ENCODE assay signal across 9 cellular contexts in the genomic region with DNA sequence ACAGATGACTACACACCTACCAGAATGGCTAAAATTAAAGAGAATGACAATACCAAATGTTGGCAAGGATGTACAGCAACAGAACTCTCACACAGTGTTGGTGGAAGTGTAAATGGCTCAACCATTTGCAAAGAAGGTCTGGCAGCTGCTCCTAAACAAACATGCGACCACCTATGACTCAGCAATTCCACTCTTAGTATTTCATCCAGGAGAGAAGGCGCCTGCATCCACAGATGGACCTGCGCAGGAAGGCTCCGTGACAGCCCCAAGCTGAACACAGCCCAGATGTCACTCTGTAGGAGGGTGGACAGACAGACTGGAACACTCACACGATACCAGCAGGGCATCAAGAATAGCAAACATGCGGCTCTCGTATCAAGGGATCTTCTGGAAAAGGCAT. TPM values are rescaled to one million over a fixed set of nuclear protein-coding genes. Genes with fewer than 3 reads are reported as not detected.
DNase-seq lines count a peak whose midpoint lies in the region; ATAC-seq and TF ChIP-seq lines count a peak whose summit lies in the region.
"Had no signal": no experiment of that assay in that cellular context is flagged by ENCODE, and none has a peak within 500 bp of the region (broad histone marks: within the 10 kb centered on the region; RNA-seq: fewer than 3 reads in every experiment).

No MANE protein-coding gene starts in this region.

- DNase-seq in H9 = no peak
- DNase-seq in NCI-H345 treated with DMSO at 0.1 percent for 48 hours (lab: John Stamatoyannopoulos, UW; ENCODE audit: unreplicated experiment) = peak; percentile 54
- peak; percentile 79 for DNase-seq in choroid plexus epithelial cell (ENCODE audit: low read depth)
- DNase-seq in occipital lobe (lab: John Stamatoyannopoulos, UW) = peak; percentile 36
- no peak for DNase-seq in neural progenitor cell (ENCODE audit: low spot score)
- DNase-seq in kidney glomerular epithelial cell (lab: John Stamatoyannopoulos, UW) = no peak
- DNase-seq: activated effector memory CD4-positive, alpha-beta T cell treated with Interleukin-2 at 50 U/mL for 16 hours had no signal

- no CpG with 5 or more reads among the region's 7 CpGs for WGBS in H9 (ENCODE audit: extremely low coverage, insufficient read length, low lambda C conversion rate)

- H3K27ac Mint-ChIP-seq in H9 = peak overlapping the region; percentile 18 to 62 (median 29); a peak in 6 of 7 replicates
- no peak overlapping the region for H3K27ac Mint-ChIP-seq in neural progenitor cell

- H3K27ac ChIP-seq in H9 (ENCODE audit: insufficient read length, low read depth, low read length) (no peak overlapping the region), neural progenitor cell (no peak overlapping the region)

- peaks cover 21% of the 10 kb centered on the region for H3K79me1 ChIP-seq in H9 (ENCODE audit: insufficient read depth, low read depth, low read length, poor library complexity, severe bottlenecking)

- TF ChIP-seq CTCF in H9 (conservative IDR thresholded peaks at IDR 0.05) (no peak), choroid plexus epithelial cell (conservative IDR thresholded peaks at IDR 0.05; ENCODE audit: low read depth, low read length) (no peak), neural progenitor cell (IDR thresholded peaks at IDR 0.05) (no peak)

- H3K79me2 ChIP-seq in H9 (ENCODE audit: insufficient read depth, low read length) (peaks cover 56% of the 10 kb centered on the region), neural progenitor cell (ENCODE audit: low read depth) (peaks cover 97% of the 10 kb centered on the region)

- H3K27me3 ChIP-seq in H9 (ENCODE audit: insufficient read depth, low read length) = no peaks in the 10 kb centered on the region
- no peaks in the 10 kb centered on the region for H3K27me3 ChIP-seq in neural progenitor cell

- no peak overlapping the region for H3K23ac ChIP-seq in H9 (ENCODE audit: insufficient read length, low read depth, low read length)

- H4K8ac ChIP-seq in H9 (replicated peaks; ENCODE audit: insufficient read length, low read depth, low read length) = no peak overlapping the region

- ATAC-seq in GM19328 (IDR thresholded peaks at IDR 0.05; ENCODE audit: unreplicated experiment) (no peak), GM21619 (IDR thresholded peaks at IDR 0.05; ENCODE audit: unreplicated experiment) (no peak)

- peaks cover 8% of the 10 kb centered on the region; the same call in 1 of the 2 replicates for H3K4me1 ChIP-seq in H9 (ENCODE audit: insufficient read depth, low read length)
- H3K4me1 ChIP-seq in neural progenitor cell = peaks cover under 1% of the 10 kb centered on the region

- no peak overlapping the region for H2BK120ac ChIP-seq in H9 (ENCODE audit: low read depth, low read length, poor library complexity, severe bottlenecking)

- H3K18ac ChIP-seq in H9 (ENCODE audit: insufficient read length, low read depth, low read length) = peak overlapping the region; percentile 24

- no peaks in the 10 kb centered on the region for H4K20me1 ChIP-seq in H9 (ENCODE audit: control insufficient read depth, insufficient read depth, insufficient read length)
- H4K20me1 ChIP-seq in neural progenitor cell (ENCODE audit: low read depth) = peaks cover 94% of the 10 kb centered on the region

- H3K9ac ChIP-seq in H9 (ENCODE audit: extremely low read depth, insufficient read length, low read length) (no peak overlapping the region), neural progenitor cell (no peak overlapping the region)

- H3K9me3 Mint-ChIP-seq in H9 = no peaks in the 10 kb centered on the region
- H3K9me3 Mint-ChIP-seq in neural progenitor cell = no peaks in the 10 kb centered on the region

- H4K91ac ChIP-seq in H9 (ENCODE audit: insufficient read length, low read depth, low read length) = no peak overlapping the region

- H3K56ac ChIP-seq in H9 (ENCODE audit: insufficient read length, low read depth, low read length) = peak overlapping the region; percentile 35

- H3K4me2 ChIP-seq in H9 (ENCODE audit: insufficient read depth, insufficient read length, low read length) (peak overlapping the region; percentile 6), neural progenitor cell (no peak overlapping the region)

- H3K4me3 Mint-ChIP-seq in H9 (no peak overlapping the region), neural progenitor cell (no peak overlapping the region)

- no peaks in the 10 kb centered on the region for H3F3A ChIP-seq in neural progenitor cell (ENCODE audit: low read depth)

- peaks cover 14 to 29% (median 23%) of the 10 kb centered on the region in 3 experiments; a peak in 6 of 7 replicates for H3K36me3 Mint-ChIP-seq in H9 (ENCODE audit: insufficient read depth in 1 of 3, low read depth in 3 of 3)
- peaks cover 27% of the 10 kb centered on the region for H3K36me3 Mint-ChIP-seq in neural progenitor cell

- no peak overlapping the region for H3T11ph ChIP-seq in H9 (ENCODE audit: low read length)

- H2AFZ ChIP-seq in H9 (ENCODE audit: low read length) = no peak overlapping the region
- H2AFZ ChIP-seq in neural progenitor cell (replicated peaks) = no peak overlapping the region

- H2BK15ac ChIP-seq in H9 (ENCODE audit: low read depth, low read length) = no peak overlapping the region

- H3K27me3 Mint-ChIP-seq in H9 (ENCODE audit: low read depth) = no peaks in the 10 kb centered on the region; the same call in 1 of the 2 replicates
- peaks cover 9% of the 10 kb centered on the region for H3K27me3 Mint-ChIP-seq in neural progenitor cell (ENCODE audit: insufficient read depth, low read depth)

- no peak overlapping the region for H2AK5ac ChIP-seq in H9 (ENCODE audit: insufficient read length, low read length)

- H4K5ac ChIP-seq in H9 (ENCODE audit: insufficient read length, low read depth, low read length) = no peak overlapping the region

- no peak overlapping the region for H2BK20ac ChIP-seq in H9 (ENCODE audit: low read depth, low read length, poor library complexity, severe bottlenecking)

- no peak overlapping the region for H2BK12ac ChIP-seq in H9 (ENCODE audit: insufficient read length, low read depth, low read length)

- H3K9me3 ChIP-seq in H9 (ENCODE audit: control insufficient read depth, low read depth, low read length) (no peaks in the 10 kb centered on the region), neural progenitor cell (ENCODE audit: low read depth) (no peaks in the 10 kb centered on the region)

- no peak overlapping the region for H2BK5ac ChIP-seq in H9 (ENCODE audit: insufficient read length, low read length)

- peaks cover under 1% of the 10 kb centered on the region for H3K23me2 ChIP-seq in H9 (ENCODE audit: insufficient read length, low read depth, low read length, poor library complexity, severe bottlenecking)

- peaks cover 39 to 42% of the 10 kb centered on the region in 2 experiments for H3K4me1 Mint-ChIP-seq in H9
- H3K4me1 Mint-ChIP-seq in neural progenitor cell = peaks cover 46% of the 10 kb centered on the region

- H3K4me3 ChIP-seq in choroid plexus epithelial cell (ENCODE audit: low read depth, low read length) = no peak overlapping the region
- H3K4me3 ChIP-seq in neural progenitor cell = no peak overlapping the region

- H3K4ac ChIP-seq in H9 (ENCODE audit: low read depth, low read length) = no peak overlapping the region

- no peak overlapping the region; the same call in 1 of the 2 replicates for H3K14ac ChIP-seq in H9 (ENCODE audit: insufficient read depth, low read length)

- no peaks in the 10 kb centered on the region for H3K36me3 ChIP-seq in neural progenitor cell

RNA-seq across cellular contexts. Expression of a gene that starts 6.7 kb away (rescaled TPM):
- total RNA-seq in H9 (2021) (107 and 112 TPM in 2 replicates), occipital lobe (82.4 TPM), neural progenitor cell (ENCODE audit: low replicate concordance) (162 and 192 TPM in 2 replicates)

RNA-seq across cellular contexts. Expression of a gene that starts 48.9 kb away (rescaled TPM):
- total RNA-seq in H9 (2021) (82.9 and 85.7 TPM in 2 replicates), occipital lobe (46.3 TPM), neural progenitor cell (ENCODE audit: low replicate concordance) (117 and 135 TPM in 2 replicates)

RNA-seq across cellular contexts. Expression of a gene that starts 53.9 kb away (rescaled TPM):
- total RNA-seq in H9 (2021) (0.61 and 1.1 TPM in 2 replicates), occipital lobe (9.2 TPM), neural progenitor cell (ENCODE audit: low replicate concordance) (0.09 TPM in 1 of 2 replicates, not detected in the other)

Comparison
In these comparisons a context has a peak if more than half of its experiments do, and no peak if none do; other contexts are left out.
1. DNase-seq: peak in NCI-H345 treated with DMSO at 0.1 percent for 48 hours (single experiment), choroid plexus epithelial cell (single experiment) and occipital lobe (single experiment); none in H9 (single experiment), neural progenitor cell (single experiment) and kidney glomerular epithelial cell (single experiment).